ENCODE assay signal across 18 cellular contexts in the genomic region with DNA sequence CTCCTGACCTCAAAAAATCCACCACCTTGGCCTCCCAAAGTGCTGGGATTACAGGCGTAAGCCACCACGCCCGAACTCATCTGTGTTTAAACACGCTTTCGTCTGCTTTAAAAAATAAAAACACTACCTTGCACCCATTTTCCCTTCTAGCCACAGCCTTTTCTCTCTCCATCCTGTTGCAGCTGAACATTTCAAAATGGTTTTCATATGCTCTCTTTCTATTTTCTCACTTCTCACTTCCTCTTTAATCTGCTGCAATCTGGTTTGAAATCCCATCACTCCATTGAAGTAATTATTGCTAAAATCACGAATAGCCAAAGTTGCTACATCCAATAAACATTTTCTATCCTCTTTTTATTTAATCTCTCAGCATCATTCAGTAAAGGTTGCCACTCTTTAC.
DNase-seq lines count a peak whose midpoint lies in the region; ATAC-seq and TF ChIP-seq lines count a peak whose summit lies in the region.
"Had no signal": no experiment of that assay in that cellular context is flagged by ENCODE, and none has a peak within 500 bp of the region (broad histone marks: within the 10 kb centered on the region; RNA-seq: fewer than 3 reads in every experiment).

No MANE protein-coding gene starts in this region.

- H4K20me1 ChIP-seq in OCI-LY3 (ENCODE audit: insufficient read depth, low read length), result no peaks in the 10 kb centered on the region
- H4K20me1 ChIP-seq: BLaER1 had no signal

- peaks cover 39% of the 10 kb centered on the region for H3K27me3 Mint-ChIP-seq in activated T-cell treated with anti-CD3 and anti-CD28 coated beads, Interleukin-2, amount 50 U/mL, for 24 hours

- DNase-seq in left lobe of liver (ENCODE audit: low spot score) (no peak), SW 1271 (lab: John Stamatoyannopoulos, UW) (no peak), GM19238 (ENCODE audit: insufficient read length, low spot score) (no peak)
- DNase-seq in activated T-cell treated with anti-CD3 and anti-CD28 coated beads, Interleukin-2, amount 50 U/mL, for 24 hours, result no peak
- DNase-seq: activated CD4-positive, alpha-beta T cell treated with anti-CD3 and anti-CD28 coated beads, Interleukin-2, amount 50 U/mL, for 1 hour; activated naive CD4-positive, alpha-beta T cell; endodermal cell; gastrocnemius medialis; NCI-H187; T-helper 1 cell had no signal

- peaks cover 48% of the 10 kb centered on the region for H3K4me1 ChIP-seq in OCI-LY3 (ENCODE audit: low read length)
- H3K4me1 ChIP-seq: breast epithelium had no signal

- ATAC-seq in GM18867 (IDR thresholded peaks at IDR 0.05; ENCODE audit: unreplicated experiment) (peak; percentile 65), GM21529 (IDR thresholded peaks at IDR 0.05; ENCODE audit: unreplicated experiment) (peak; percentile 64), HG03159 (IDR thresholded peaks at IDR 0.05; ENCODE audit: unreplicated experiment) (peak; percentile 62), left lobe of liver (no peak)
- ATAC-seq: gastrocnemius medialis, K562 had no signal

- H3K27ac Mint-ChIP-seq in activated T-cell treated with anti-CD3 and anti-CD28 coated beads, Interleukin-2, amount 50 U/mL, for 24 hours, result no peak overlapping the region
- H3K27ac Mint-ChIP-seq: endodermal cell had no signal

- H3K36me3 Mint-ChIP-seq in activated T-cell treated with anti-CD3 and anti-CD28 coated beads, Interleukin-2, amount 50 U/mL, for 24 hours (ENCODE audit: low read depth), result no peaks in the 10 kb centered on the region

- no peaks in the 10 kb centered on the region for H3K9me3 Mint-ChIP-seq in activated T-cell treated with anti-CD3 and anti-CD28 coated beads, Interleukin-2, amount 50 U/mL, for 24 hours
- H3K9me3 Mint-ChIP-seq: endodermal cell had no signal

- peak overlapping the region; percentile 12; the same call in 1 of the 2 replicates for H3K4me3 ChIP-seq in OCI-LY3 (ENCODE audit: low read length)
- H3K4me3 ChIP-seq: BLaER1, breast epithelium, gastrocnemius medialis, K562, right atrium auricular region had no signal

- no peak overlapping the region for H2AFZ ChIP-seq in OCI-LY3 (ENCODE audit: low read depth, low read length)

- no peaks in the 10 kb centered on the region for H3K9me3 ChIP-seq in OCI-LY3 (ENCODE audit: insufficient read depth, low read length)
- H3K9me3 ChIP-seq: BLaER1, breast epithelium, gastrocnemius medialis, right atrium auricular region had no signal

- H3K4me3 Mint-ChIP-seq in activated T-cell treated with anti-CD3 and anti-CD28 coated beads, Interleukin-2, amount 50 U/mL, for 24 hours, result no peak overlapping the region
- H3K4me3 Mint-ChIP-seq: endodermal cell had no signal

- no peak overlapping the region for H3K9ac ChIP-seq in OCI-LY3 (ENCODE audit: low read length)
- H3K9ac ChIP-seq: BLaER1 had no signal

- H3K27ac ChIP-seq in OCI-LY3 (ENCODE audit: low read length), result no peak overlapping the region
- H3K27ac ChIP-seq: BLaER1, breast epithelium, gastrocnemius medialis, right atrium auricular region had no signal

- no peaks in the 10 kb centered on the region for H3K36me3 ChIP-seq in OCI-LY3 (replicated peaks; ENCODE audit: low read depth, low read length)
- H3K36me3 ChIP-seq: BLaER1, breast epithelium, gastrocnemius medialis, right atrium auricular region had no signal

- H3K79me2 ChIP-seq in OCI-LY3 (ENCODE audit: low read length), result no peaks in the 10 kb centered on the region

- peaks cover 5% of the 10 kb centered on the region for H3K4me1 Mint-ChIP-seq in activated T-cell treated with anti-CD3 and anti-CD28 coated beads, Interleukin-2, amount 50 U/mL, for 24 hours (ENCODE audit: low read depth)
- H3K4me1 Mint-ChIP-seq: endodermal cell had no signal

- H3K27me3 ChIP-seq in OCI-LY3 (ENCODE audit: low read depth, low read length), result peaks cover 72% of the 10 kb centered on the region
- H3K27me3 ChIP-seq: BLaER1, breast epithelium, gastrocnemius medialis, right atrium auricular region had no signal

- TF ChIP-seq CTCF in OCI-LY3 (IDR thresholded peaks at IDR 0.05; ENCODE audit: low read depth, low read length), result no peak

- H3K4me2 ChIP-seq in OCI-LY3 (ENCODE audit: low read length), result peak overlapping the region; percentile 38
- H3K4me2 ChIP-seq: BLaER1 had no signal
